ENCODE assay signal across 36 cellular contexts in genomic region chr4:80374180-80374579, GRCh38. TPM values are rescaled to one million over a fixed set of nuclear protein-coding genes. Genes with fewer than 3 reads are reported as not detected.
"Had no signal": no experiment of that assay in that cellular context is flagged by ENCODE, and none has a peak within 500 bp of the region (broad histone marks: within the 10 kb centered on the region; RNA-seq: fewer than 3 reads in every experiment).

No MANE protein-coding gene starts in this region.

- H3K36me3 ChIP-seq: ascending aorta, brain microvascular endothelial cell, breast epithelium, cardiac muscle cell had no signal

- H3K27ac ChIP-seq: ascending aorta, body of pancreas, brain microvascular endothelial cell, breast epithelium, cardiac muscle cell had no signal

- H3K4me1 ChIP-seq: ascending aorta, body of pancreas, breast epithelium had no signal

- DNase-seq: activated effector memory CD4-positive, alpha-beta T cell treated with anti-CD3 and anti-CD28 coated beads, Interleukin-2, amount 50 U/mL, for 16 hours; activated effector memory CD4-positive, alpha-beta T cell treated with Interleukin-2 at 50 U/mL for 16 hours; activated gamma-delta T cell; activated gamma-delta T cell treated with Interleukin-2 at 50 U/mL for 16 hours; activated naive CD4-positive, alpha-beta T cell; activated naive CD4-positive, alpha-beta T cell treated with anti-CD3 and anti-CD28 coated beads for 36 hours; activated naive CD4-positive, alpha-beta T cell treated with anti-CD3 and anti-CD28 coated beads, Interleukin-2, amount 10 ng/mL, durations not matched to agents 7 days and 5 days; activated naive CD4-positive, alpha-beta T cell treated with anti-CD3 and anti-CD28 coated beads, Interleukin-2, amount 50 U/mL, for 16 hours; activated naive CD4-positive, alpha-beta T cell treated with Interleukin-2 at 50 U/mL for 16 hours; activated naive CD8-positive, alpha-beta T cell treated with anti-CD3 and anti-CD28 coated beads for 36 hours; activated naive CD8-positive, alpha-beta T cell treated with anti-CD3 and anti-CD28 coated beads, Interleukin-2, amount 10 ng/mL, durations not matched to agents 7 days and 5 days; activated naive CD8-positive, alpha-beta T cell treated with anti-CD3 and anti-CD28 coated beads, Interleukin-2, amount 50 U/mL, for 24 hours; activated T-cell treated with anti-CD3 and anti-CD28 coated beads, Interleukin-2, amount 50 U/mL, for 1 hour; activated T-cell treated with anti-CD3 and anti-CD28 coated beads, Interleukin-2, amount 50 U/mL, for 24 hours; activated T-cell treated with anti-CD3 and anti-CD28 coated beads, Interleukin-2, amount 50 U/mL, for 4 hours; activated T-cell treated with anti-CD3 and anti-CD28 coated beads, Interleukin-2, amount 50 U/mL, for 48 hours; activated T-cell treated with anti-CD3 and anti-CD28 coated beads, Interleukin-2, amount 50 U/mL, for 72 hours; amniotic stem cell; amygdala; anterior cingulate cortex; aorta; body of pancreas; brain microvascular endothelial cell; caudate nucleus; central memory CD4-positive, alpha-beta T cell; cerebellar nuclear complex had no signal

- ATAC-seq: activated naive CD4-positive, alpha-beta T cell treated with anti-CD3 and anti-CD28 coated beads, Interleukin-2, amount 50 U/mL, for 72 hours; activated naive CD8-positive, alpha-beta T cell treated with anti-CD3 and anti-CD28 coated beads, Interleukin-2, amount 50 U/mL, for 24 hours; activated T-cell treated with anti-CD3 and anti-CD28 coated beads, Interleukin-2, amount 50 U/mL, for 4 hours; activated T-cell treated with anti-CD3 and anti-CD28 coated beads, Interleukin-2, amount 50 U/mL, for 72 hours; activated T-helper 17 cell treated with anti-CD3 and anti-CD28 coated beads, Interleukin-2, amount 50 U/mL, for 72 hours; body of pancreas had no signal

- FAIRE-seq: astrocyte, bronchial epithelial cell had no signal

- H3K4me3 ChIP-seq: ascending aorta, body of pancreas, breast epithelium, cardiac muscle cell had no signal

- H3K27me3 ChIP-seq: ascending aorta, body of pancreas, brain microvascular endothelial cell, breast epithelium, cardiac muscle cell had no signal

- H3K9me3 ChIP-seq: body of pancreas had no signal

RNA-seq across cellular contexts. Expression of gene CFAP299, which starts 38.6 kb away (rescaled TPM):
- total RNA-seq: activated naive CD4-positive, alpha-beta T cell treated with anti-CD3 and anti-CD28 coated beads for 36 hours; activated naive CD4-positive, alpha-beta T cell treated with anti-CD3 and anti-CD28 coated beads, Interleukin-2, amount 50 U/mL, for 72 hours; activated naive CD8-positive, alpha-beta T cell treated with anti-CD3 and anti-CD28 coated beads for 36 hours; activated naive CD8-positive, alpha-beta T cell treated with anti-CD3 and anti-CD28 coated beads, Interleukin-2, amount 10 ng/mL, durations not matched to agents 7 days and 5 days; activated T-cell treated with anti-CD3 and anti-CD28 coated beads, Interleukin-2, amount 50 U/mL, for 4 hours; activated T-cell treated with anti-CD3 and anti-CD28 coated beads, Interleukin-2, amount 50 U/mL, for 72 hours; activated T-helper 1 cell treated with anti-CD3 and anti-CD28 coated beads, Interleukin-12 subunit alpha, Interleukin-12 subunit beta, Interleukin-2, Interleukin-4 antibody, amounts not matched to agents 30 ng/mL and 10 ng/mL and 1 ng/mL, durations not matched to agents 14 hours and 24 hours and 36 hours; activated T-helper 2 cell treated with anti-CD3 and anti-CD28 coated beads, Interferon-gamma antibody, Interleukin-2, Interleukin-4, amounts not matched to agents 10 μg/mL and 5 μg/mL and 100 μg/mL, durations not matched to agents 14 hours and 24 hours and 36 hours; aorta; ascending aorta; astrocyte; body of pancreas; cardiac septum had no signal
- polyA plus RNA-seq: aorta had no signal
